8 cellular contexts compared by ENCODE assay signal in the genomic region with DNA sequence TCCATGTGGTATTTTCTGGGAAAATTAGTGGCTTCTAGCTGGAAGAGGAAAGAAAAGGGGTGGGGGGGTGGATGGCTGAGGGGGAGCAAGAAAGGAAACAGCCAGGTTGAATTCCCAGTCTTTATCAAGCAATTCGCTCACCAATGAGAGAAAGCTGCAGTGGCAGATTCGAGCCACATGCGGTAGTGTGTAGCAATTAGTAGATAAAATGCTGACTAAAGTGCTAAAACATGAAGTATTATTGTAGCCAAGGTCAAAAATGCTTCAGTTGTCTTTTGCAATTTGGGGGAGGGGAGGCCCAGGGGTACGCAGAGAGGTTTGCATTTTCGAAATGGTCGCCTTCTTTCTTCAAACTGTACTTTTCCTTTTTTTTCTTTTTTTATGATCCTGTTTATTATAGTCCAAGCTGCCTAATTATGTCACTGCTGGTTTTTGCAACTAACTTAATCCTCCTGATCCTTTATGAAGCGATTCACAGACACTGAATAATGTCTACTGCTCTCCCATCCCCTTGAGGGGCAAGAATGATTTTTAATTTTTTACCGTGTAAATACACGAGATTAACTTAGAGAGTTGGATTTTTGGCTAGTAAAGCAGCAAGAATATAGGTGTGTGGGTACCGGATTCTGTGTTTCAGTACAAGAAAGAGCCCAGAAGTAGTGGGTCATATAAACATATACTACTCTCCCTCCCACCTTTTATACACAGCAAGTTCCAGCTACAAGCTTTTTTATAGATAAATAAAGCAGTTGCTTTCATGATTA. TPM values are rescaled to one million over a fixed set of nuclear protein-coding genes. Genes with fewer than 3 reads are reported as not detected.
A peak's percentile ranks its signal among the peaks of the same experiment; 100 is the strongest.
DNase-seq lines count a peak whose midpoint lies in the region; ATAC-seq, FAIRE-seq and TF ChIP-seq lines count a peak whose summit lies in the region.

No MANE protein-coding gene starts in this region.

- CTCF ChIA-PET in GM12878 (lab: Yijun Ruan, JAX): interaction anchor here (0.7 to 6.1 kb wide), 13 partner anchors 42 to 540 kb away, joined by 3 to 86 read pairs (median 4); no protein-coding TSS in a partner anchor

- H3K27me3 ChIP-seq in GM12878 (replicated peaks in 1 of 2; ENCODE audit: control insufficient read depth in 2 of 2, insufficient read depth in 2 of 2, low read length in 1 of 2): no peaks in the 10 kb centered on the region

- H3K27ac ChIP-seq in GM12878 (ENCODE audit: control insufficient read depth, insufficient read depth): peak overlapping the region; percentile 96

- H3K9ac ChIP-seq in ES-I3 (ENCODE audit: low read depth, low read length) (peak overlapping the region; percentile 63), GM12878 (ENCODE audit: control insufficient read depth, insufficient read depth, low read length) (peak overlapping the region; percentile 50; the same call in 1 of the 2 replicates)

- BruUV-seq in GM12878 (replicated peaks; lab: Mats Ljungman, UMichigan): no TSS peak

- intact Hi-C loops in GM12878 (cut with micrococcal nuclease; ENCODE audit: unreplicated experiment): loop anchor here (1.0 to 2.0 kb wide), 2 partner anchors 140 to 347 kb away; no protein-coding TSS in a partner anchor

- H4K20me1 ChIP-seq in GM12878 (ENCODE audit: control insufficient read depth, insufficient read depth): no peaks in the 10 kb centered on the region

- DNase-seq in NCI-H146 treated with DMSO at 0.1 percent for 48 hours (lab: John Stamatoyannopoulos, UW; ENCODE audit: unreplicated experiment) (peak; percentile 20), GM12878 (ENCODE audit: low read depth, low spot score) (no peak), retinal pigment epithelial cell (ENCODE audit: low read depth) (no peak)

- H3K4me3 ChIP-seq in GM12878 (no peak overlapping the region; the same call in 1 of the 2 replicates), iPS-18c (ENCODE audit: insufficient read depth, low read depth, low read length) (peak overlapping the region; percentile 69), retinal pigment epithelial cell (ENCODE audit: low read length) (peak overlapping the region; percentile 43)

- H3K9me3 ChIP-seq in ES-I3 (ENCODE audit: control insufficient read depth, insufficient read depth, low read length): no peaks in the 10 kb centered on the region
- H3K9me3 ChIP-seq in GM12878 (replicated peaks; ENCODE audit: control insufficient read depth, insufficient read depth, low read length): no peaks in the 10 kb centered on the region
- no peaks in the 10 kb centered on the region for H3K9me3 ChIP-seq in iPS-18c (ENCODE audit: control insufficient read depth, insufficient read depth, low read length)

- SMC1A ChIA-PET in GM12878 (lab: Charles Lee; ENCODE audit: uncharacterized antibody, unreplicated experiment): interaction anchor here (0.7 to 5.0 kb wide), 10 partner anchors 9 to 349 kb away, joined by 3 to 42 read pairs (median 4); no protein-coding TSS in a partner anchor

- H3K36me3 ChIP-seq in ES-I3 (ENCODE audit: insufficient read depth, low read length) (no peaks in the 10 kb centered on the region), GM12878 (ENCODE audit: control insufficient read depth in 2 of 2, insufficient read depth in 2 of 2, low read length in 1 of 2) (no peaks in the 10 kb centered on the region)

- TF ChIP-seq RAD21 in GM12878 (IDR thresholded peaks at IDR 0.05; ENCODE audit: insufficient read depth, low read depth, low read length): peak; percentile 17; the same call in 1 of the 2 replicates

- ATAC-seq in GM12878: peak; percentile 40
- ATAC-seq in GM21717 (IDR thresholded peaks at IDR 0.05; ENCODE audit: unreplicated experiment): no peak
- ATAC-seq in HG02981 (IDR thresholded peaks at IDR 0.05; ENCODE audit: unreplicated experiment): no peak
- ATAC-seq in HG03565 (IDR thresholded peaks at IDR 0.05; ENCODE audit: unreplicated experiment): no peak

- TF ChIP-seq CTCF in GM12878 (IDR thresholded peaks at IDR 0.05 in 2 of 3, conservative IDR thresholded peaks at IDR 0.05 in 1 of 3; ENCODE audit: control insufficient read depth in 2 of 3, extremely low read depth in 1 of 3, insufficient read depth in 1 of 3, low read depth in 3 of 3, low read length in 3 of 3) (peak; percentile 32 to 39 (median 34); a peak in 5 of 6 replicates), retinal pigment epithelial cell (conservative IDR thresholded peaks at IDR 0.05; ENCODE audit: low read depth, low read length) (peak; percentile 48)

- no peak for FAIRE-seq in GM12878 (lab: Jason Lieb, UNC)

- TF ChIP-seq POLR2A in GM12878 (IDR thresholded peaks at IDR 0.05; ENCODE audit: low read depth, low read length): no peak

- RAD21 ChIA-PET in GM12878 (lab: Charles Lee; ENCODE audit: unreplicated experiment): interaction anchor here (1.4 to 2.5 kb wide), 4 partner anchors 48 to 346 kb away, joined by 4 to 29 read pairs (median 14); no protein-coding TSS in a partner anchor

- TF ChIP-seq EP300 in GM12878 (IDR thresholded peaks at IDR 0.05; ENCODE audit: borderline replicate concordance in 1 of 2, control insufficient read depth in 1 of 2, low read depth in 2 of 2, low read length in 2 of 2): no peak

- H3K4me2 ChIP-seq in GM12878 (ENCODE audit: control insufficient read depth, insufficient read depth): peak overlapping the region; percentile 82

- WGBS in GM12878 (ENCODE audit: insufficient coverage, insufficient replicate concordance, low lambda C conversion rate, missing lambda C conversion rate): 31% methylated on average over 10 of the region's 10 CpGs

- H3K79me2 ChIP-seq in GM12878 (ENCODE audit: control insufficient read depth, insufficient read depth, low read length): peaks cover 23% of the 10 kb centered on the region

- in situ Hi-C loops in GM12878 (cut with MboI): loop anchor here (5.0 kb wide), 1 partner anchor 344 kb away; no protein-coding TSS in a partner anchor

- POLR2A ChIA-PET in GM12878 (lab: Charles Lee): interaction anchor here (0.6 kb wide), 2 partner anchors 142 to 955 kb away, joined by 3 to 5 read pairs; no protein-coding TSS in a partner anchor

- H3K4me1 ChIP-seq in ES-I3 (ENCODE audit: insufficient read depth, low read length) (peaks cover 17% of the 10 kb centered on the region), GM12878 (ENCODE audit: control insufficient read depth, insufficient read depth, low read length) (peaks cover 28% of the 10 kb centered on the region)

- H2AFZ ChIP-seq in GM12878 (ENCODE audit: control insufficient read depth, low read depth, low read length): peak overlapping the region; percentile 84

TF ChIP-seq in GM12878, 131 proteins besides CTCF, POLR2A, EP300 and RAD21 (continues in another document):
- TF ChIP-seq, protein P1, sequence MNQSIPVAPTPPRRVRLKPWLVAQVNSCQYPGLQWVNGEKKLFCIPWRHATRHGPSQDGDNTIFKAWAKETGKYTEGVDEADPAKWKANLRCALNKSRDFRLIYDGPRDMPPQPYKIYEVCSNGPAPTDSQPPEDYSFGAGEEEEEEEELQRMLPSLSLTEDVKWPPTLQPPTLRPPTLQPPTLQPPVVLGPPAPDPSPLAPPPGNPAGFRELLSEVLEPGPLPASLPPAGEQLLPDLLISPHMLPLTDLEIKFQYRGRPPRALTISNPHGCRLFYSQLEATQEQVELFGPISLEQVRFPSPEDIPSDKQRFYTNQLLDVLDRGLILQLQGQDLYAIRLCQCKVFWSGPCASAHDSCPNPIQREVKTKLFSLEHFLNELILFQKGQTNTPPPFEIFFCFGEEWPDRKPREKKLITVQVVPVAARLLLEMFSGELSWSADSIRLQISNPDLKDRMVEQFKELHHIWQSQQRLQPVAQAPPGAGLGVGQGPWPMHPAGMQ (IDR thresholded peaks at IDR 0.05; ENCODE audit: borderline replicate concordance): no peak
- TF ChIP-seq, protein P2, sequence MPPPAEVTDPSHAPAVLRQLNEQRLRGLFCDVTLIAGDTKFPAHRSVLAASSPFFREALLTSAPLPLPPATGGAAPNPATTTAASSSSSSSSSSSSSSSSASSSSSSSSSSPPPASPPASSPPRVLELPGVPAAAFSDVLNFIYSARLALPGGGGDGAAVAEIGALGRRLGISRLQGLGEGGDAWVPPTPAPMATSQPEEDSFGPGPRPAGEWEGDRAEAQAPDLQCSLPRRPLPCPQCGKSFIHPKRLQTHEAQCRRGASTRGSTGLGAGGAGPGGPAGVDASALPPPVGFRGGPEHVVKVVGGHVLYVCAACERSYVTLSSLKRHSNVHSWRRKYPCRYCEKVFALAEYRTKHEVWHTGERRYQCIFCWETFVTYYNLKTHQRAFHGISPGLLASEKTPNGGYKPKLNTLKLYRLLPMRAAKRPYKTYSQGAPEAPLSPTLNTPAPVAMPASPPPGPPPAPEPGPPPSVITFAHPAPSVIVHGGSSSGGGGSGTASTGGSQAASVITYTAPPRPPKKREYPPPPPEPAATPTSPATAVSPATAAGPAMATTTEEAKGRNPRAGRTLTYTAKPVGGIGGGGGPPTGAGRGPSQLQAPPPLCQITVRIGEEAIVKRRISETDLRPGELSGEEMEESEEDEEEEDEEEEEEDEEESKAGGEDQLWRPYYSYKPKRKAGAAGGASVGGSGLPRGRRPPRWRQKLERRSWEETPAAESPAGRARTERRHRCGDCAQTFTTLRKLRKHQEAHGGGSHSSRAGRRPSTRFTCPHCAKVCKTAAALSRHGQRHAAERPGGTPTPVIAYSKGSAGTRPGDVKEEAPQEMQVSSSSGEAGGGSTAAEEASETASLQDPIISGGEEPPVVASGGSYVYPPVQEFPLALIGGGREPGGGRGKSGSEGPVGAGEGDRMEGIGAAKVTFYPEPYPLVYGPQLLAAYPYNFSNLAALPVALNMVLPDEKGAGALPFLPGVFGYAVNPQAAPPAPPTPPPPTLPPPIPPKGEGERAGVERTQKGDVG (CRISPR knock-in tag; IDR thresholded peaks at IDR 0.05): no peak
- no peak for TF ChIP-seq ETV6 (conservative IDR thresholded peaks at IDR 0.05 in 1 of 2, IDR thresholded peaks at IDR 0.05 in 1 of 2; ENCODE audit: borderline replicate concordance in 1 of 2, low read depth in 1 of 2)

RNA-seq across cellular contexts. Expression of a gene that starts 3.6 kb away (rescaled TPM):
- 7.5 and 9.3 TPM in 2 replicates for total RNA-seq in GM12878 (2013; cell fraction: nucleolus; rRNA removed)
- total RNA-seq in GM12878 (2014; rRNA removed) (5.8 and 6.9 TPM in 2 replicates), GM12878 (2014; rRNA removed; fragmentation: Illumina TruSeq; extraction: Trizol) (6.4 and 7.1 TPM in 2 replicates), GM12878 (2021) (7.4 and 7.5 TPM in 2 replicates)
- polyA plus RNA-seq in GM12878 (2011; ENCODE audit: low read depth): 6.7 TPM
- polyA plus RNA-seq in GM12878 (2011; rRNA removed) (2.4 and 2.8 TPM in 2 replicates), GM12878 (2014; fragmentation: Illumina TruSeq; extraction: Trizol) (3.7 and 4.1 TPM in 2 replicates), GM12878 (2014; fragmentation: Nextera tagmentation; extraction: Ambion mirVana) (1 to 10 TPM; 3.4 to 8.5 TPM), GM12878 (2014; rRNA removed) (2.7 and 3.2 TPM in 2 replicates), GM12878 (2016; fragmentation: Nextera tagmentation; extraction: Ambion mirVana) (1 to 10 TPM; 6.7 to 7.1 TPM)
- 2.0 and 2.3 TPM in 2 replicates for polyA plus RNA-seq in GM12878 (2011; cell fraction: cytosol; rRNA removed)
- 3.7 and 5.0 TPM in 2 replicates for polyA plus RNA-seq in GM12878 (2011; cell fraction: nucleus; rRNA removed)
- 11.6 and 12.8 TPM in 2 replicates for polyA plus RNA-seq in GM12878 (2012)
- polyA minus RNA-seq in GM12878 (2011; rRNA and poly(A)+ RNA removed): 14.8 and 17.5 TPM in 2 replicates
- polyA minus RNA-seq in GM12878 (2011; cell fraction: cytosol; rRNA and poly(A)+ RNA removed): 2.5 and 3.7 TPM in 2 replicates
- 16.8 and 33.0 TPM in 2 replicates for polyA minus RNA-seq in GM12878 (2011; cell fraction: nucleus; rRNA and poly(A)+ RNA removed)
